8 cellular contexts compared by ENCODE assay signal in genomic region chr13:28138012-28138755, GRCh38. TPM values are rescaled to one million over a fixed set of nuclear protein-coding genes. Genes with fewer than 3 reads are reported as not detected.
DNase-seq lines count a peak whose midpoint lies in the region; ATAC-seq, FAIRE-seq and TF ChIP-seq lines count a peak whose summit lies in the region.

PAN3 (plus strand) TSS chr13:28138545; CDS start chr13:28138658, 113 bp downstream.

- peak within 1 kb of the TSS; percentile 92 to 98 for H3K9ac ChIP-seq in kidney (ENCODE audit: low read length in 2 of 2)

- H3K4me1 ChIP-seq in kidney (ENCODE audit: control insufficient read depth in 1 of 2, insufficient read depth in 1 of 2, low read depth in 1 of 2, low read length in 2 of 2), result peaks cover 3 to 7% of the 10 kb centered on the region in 2 donors

- H3K4me3 ChIP-seq in kidney (ENCODE audit: low read length in 2 of 2), result peak within 1 kb of the TSS; percentile 79 to 96

- DNase-seq in AG08395 (ENCODE audit: low spot score) (peak; percentile 94), NCI-H446 treated with DMSO at 0.1 percent for 48 hours (lab: John Stamatoyannopoulos, UW) (peak; percentile 64), cerebellar cortex (ENCODE audit: low spot score) (peak; percentile 87), kidney (peak; percentile 97)
- DNase-seq in activated CD4-positive, CD25-positive, alpha-beta regulatory T cell treated with anti-CD3 and anti-CD28 coated beads, Interleukin-2, amount 50 U/mL, for 72 hours, result peak; percentile 90
- peak; percentile 92 for DNase-seq in stimulated activated CD4-positive, alpha-beta T cell treated with anti-CD3 and anti-CD28 coated beads, Interleukin-15, amount 100 ng/mL, for 24 hours

- intact Hi-C loops in kidney (cut with DNase I), result no loop called here

- no peak for TF ChIP-seq CTCF in kidney (IDR thresholded peaks at IDR 0.05; ENCODE audit: borderline replicate concordance, extremely low read depth, insufficient read depth)

- peak within 1 kb of the TSS; percentile 96 to 97 for H3K27ac ChIP-seq in kidney (ENCODE audit: low read depth in 2 of 2, low read length in 2 of 2)

- no peaks in the 10 kb centered on the region for H3K9me3 ChIP-seq in kidney (ENCODE audit: control insufficient read depth in 1 of 2, low read length in 2 of 2)

- no peak for FAIRE-seq in kidney (lab: Jason Lieb, UNC)

- peak; percentile 43 for ATAC-seq in GM18870 (IDR thresholded peaks at IDR 0.05; ENCODE audit: unreplicated experiment)
- peak; percentile 49 for ATAC-seq in HG03135 (IDR thresholded peaks at IDR 0.05; ENCODE audit: unreplicated experiment)

- no peaks in the 10 kb centered on the region for H3K36me3 ChIP-seq in kidney (ENCODE audit: control insufficient read depth in 1 of 2, insufficient read depth in 2 of 2, low read length in 2 of 2)

RNA-seq across cellular contexts. Expression of gene PAN3, which starts in this region (rescaled TPM):
- total RNA-seq in kidney, result 46.3 TPM
- 8.2 TPM for polyA plus RNA-seq in kidney (ENCODE audit: insufficient read depth, low read depth, low replicate concordance)

Comparison
In these comparisons a context has a peak if more than half of its experiments do, and no peak if none do; other contexts are left out.
1. Peak in every context shown above with its lines: DNase-seq, ATAC-seq, H3K4me3 ChIP-seq and H3K27ac ChIP-seq.